12 cellular contexts compared by ENCODE assay signal in the genomic region with DNA sequence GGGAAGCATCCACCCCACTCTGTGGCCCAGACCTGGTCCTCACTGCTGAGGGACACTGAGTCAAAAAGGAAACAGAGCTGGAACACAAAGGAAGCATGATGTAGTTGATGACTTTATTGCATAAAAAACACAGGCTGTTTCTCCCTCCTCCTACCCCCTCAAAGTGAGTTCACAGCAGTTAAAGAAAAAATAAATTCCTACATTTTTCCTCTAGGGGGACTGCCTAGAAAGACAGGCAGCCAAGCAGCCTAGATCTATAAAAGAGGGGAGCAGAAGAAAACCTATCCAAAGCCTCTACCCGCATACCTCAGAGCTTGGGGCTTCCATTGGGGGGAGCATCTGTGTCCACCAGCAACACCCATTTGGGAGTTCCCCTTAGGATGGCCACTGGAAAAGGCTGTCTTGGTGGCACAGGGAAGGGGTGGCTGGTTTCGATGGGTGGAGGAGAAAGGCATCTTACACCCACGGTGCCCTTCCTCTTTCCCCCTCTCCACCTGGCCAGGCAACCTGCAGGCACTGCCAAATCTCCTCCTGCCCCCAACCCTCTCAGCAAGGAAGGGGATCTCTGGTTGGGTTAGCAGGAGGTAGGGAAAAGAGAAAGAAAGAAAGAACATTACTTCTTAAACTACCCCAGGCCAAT. TPM values are rescaled to one million over a fixed set of nuclear protein-coding genes. Genes with fewer than 3 reads are reported as not detected.
DNase-seq lines count a peak whose midpoint lies in the region; ATAC-seq and TF ChIP-seq lines count a peak whose summit lies in the region.
"Had no signal": no experiment of that assay in that cellular context is flagged by ENCODE, and none has a peak within 500 bp of the region (broad histone marks: within the 10 kb centered on the region; RNA-seq: fewer than 3 reads in every experiment).

No MANE protein-coding gene starts in this region.

- peak overlapping the region; percentile 60 for H3K4me3 Mint-ChIP-seq in mesothelial cell of epicardium

- H3K27ac Mint-ChIP-seq in mesothelial cell of epicardium, result peak overlapping the region; percentile 55
- H3K27ac Mint-ChIP-seq: activated T-helper 2 cell treated with anti-CD3 and anti-CD28 coated beads, Interferon-gamma antibody, Interleukin-2, Interleukin-4, amounts not matched to agents 10 μg/mL and 5 μg/mL and 100 μg/mL, durations not matched to agents 14 hours and 24 hours and 36 hours had no signal

- DNase-seq in DMS114 treated with DMSO at 0.1 percent for 48 hours (lab: John Stamatoyannopoulos, UW; ENCODE audit: unreplicated experiment) (peak; percentile 6), HuH-7.5 (ENCODE audit: low spot score) (peak; percentile 66), adipocyte (ENCODE audit: low read depth) (peak; percentile 36), mesothelial cell of epicardium (ENCODE audit: low spot score in 2 of 2, unreplicated experiment in 2 of 2) (no peak), OCI-M2 (lab: John Stamatoyannopoulos, UW; ENCODE audit: unreplicated experiment) (no peak), putamen (ENCODE audit: low spot score) (no peak), coronary artery (ENCODE audit: low spot score) (no peak)
- DNase-seq: KG1 had no signal

- no peaks in the 10 kb centered on the region for H3K36me3 ChIP-seq in adipocyte (ENCODE audit: control insufficient read depth, insufficient read depth, low read length, severe bottlenecking)
- H3K36me3 ChIP-seq: SJSA1 had no signal

- H3K4me1 ChIP-seq in adipocyte (ENCODE audit: control insufficient read depth, insufficient read depth, low read length), result peaks cover 5% of the 10 kb centered on the region

- H3K9me3 Mint-ChIP-seq in mesothelial cell of epicardium, result no peaks in the 10 kb centered on the region
- H3K9me3 Mint-ChIP-seq: activated T-helper 2 cell treated with anti-CD3 and anti-CD28 coated beads, Interferon-gamma antibody, Interleukin-2, Interleukin-4, amounts not matched to agents 10 μg/mL and 5 μg/mL and 100 μg/mL, durations not matched to agents 14 hours and 24 hours and 36 hours had no signal

- peak; percentile 71 for TF ChIP-seq CTCF in mesothelial cell of epicardium (IDR thresholded peaks at IDR 0.05; ENCODE audit: unreplicated experiment)
- no peak for TF ChIP-seq CTCF in coronary artery (IDR thresholded peaks at IDR 0.05)

- H3K4me3 ChIP-seq in adipocyte (ENCODE audit: low read length), result no peak overlapping the region
- no peak overlapping the region for H3K4me3 ChIP-seq in coronary artery
- H3K4me3 ChIP-seq: SJSA1 had no signal

- no peak overlapping the region for H3K27ac ChIP-seq in coronary artery
- H3K27ac ChIP-seq: SJSA1 had no signal

- ATAC-seq in HG03280 (IDR thresholded peaks at IDR 0.05; ENCODE audit: unreplicated experiment), result no peak

- peaks cover 2% of the 10 kb centered on the region for H3K27me3 Mint-ChIP-seq in mesothelial cell of epicardium (ENCODE audit: low read depth)

- H3K36me3 Mint-ChIP-seq in mesothelial cell of epicardium, result no peaks in the 10 kb centered on the region

- H3K4me1 Mint-ChIP-seq in mesothelial cell of epicardium, result peaks cover 86% of the 10 kb centered on the region

- no peaks in the 10 kb centered on the region for H3K9me3 ChIP-seq in adipocyte (ENCODE audit: control insufficient read depth, low read length)
- H3K9me3 ChIP-seq: SJSA1 had no signal

- no peak overlapping the region for H3K9ac ChIP-seq in adipocyte (ENCODE audit: low read length)

- peaks cover 46% of the 10 kb centered on the region for H3K27me3 ChIP-seq in adipocyte (replicated peaks; ENCODE audit: control insufficient read depth, insufficient read depth, low read length)

RNA-seq across cellular contexts. Expression of a gene that starts 3.9 kb away (rescaled TPM):
- 49.7 to 50.7 TPM (median 50.7 TPM) in 3 replicates for total RNA-seq in mesothelial cell of epicardium

RNA-seq across cellular contexts. Expression of a gene that starts 6.0 kb away (rescaled TPM):
- 15.9 to 17.6 TPM (median 16.0 TPM) in 3 replicates for total RNA-seq in mesothelial cell of epicardium
- total RNA-seq: frontal cortex, SJSA1 had no signal

RNA-seq across cellular contexts. Expression of a gene that starts 13.5 kb away (rescaled TPM):
- 0.16 TPM in 1 of 3 replicates, not detected in the others for total RNA-seq in mesothelial cell of epicardium
- total RNA-seq: frontal cortex, SJSA1 had no signal

RNA-seq across cellular contexts. Expression of a gene that starts 13.6 kb away (rescaled TPM):
- 41.0 to 46.5 TPM (median 45.6 TPM) in 3 replicates for total RNA-seq in mesothelial cell of epicardium

RNA-seq across cellular contexts. Expression of a gene that starts 23.3 kb away (rescaled TPM):
- total RNA-seq in mesothelial cell of epicardium, result 21.7 to 25.1 TPM (median 22.0 TPM) in 3 replicates

Comparison
In these comparisons a context has a peak if more than half of its experiments do, and no peak if none do; other contexts are left out.
1. DNase-seq: peak in DMS114 treated with DMSO at 0.1 percent for 48 hours (single experiment), HuH-7.5 (single experiment) and adipocyte (single experiment); none in mesothelial cell of epicardium (0 of 2), OCI-M2 (single experiment), putamen (single experiment) and coronary artery (single experiment).